Comparison of ENCODE assay signal across 15 cellular contexts in the genomic region with DNA sequence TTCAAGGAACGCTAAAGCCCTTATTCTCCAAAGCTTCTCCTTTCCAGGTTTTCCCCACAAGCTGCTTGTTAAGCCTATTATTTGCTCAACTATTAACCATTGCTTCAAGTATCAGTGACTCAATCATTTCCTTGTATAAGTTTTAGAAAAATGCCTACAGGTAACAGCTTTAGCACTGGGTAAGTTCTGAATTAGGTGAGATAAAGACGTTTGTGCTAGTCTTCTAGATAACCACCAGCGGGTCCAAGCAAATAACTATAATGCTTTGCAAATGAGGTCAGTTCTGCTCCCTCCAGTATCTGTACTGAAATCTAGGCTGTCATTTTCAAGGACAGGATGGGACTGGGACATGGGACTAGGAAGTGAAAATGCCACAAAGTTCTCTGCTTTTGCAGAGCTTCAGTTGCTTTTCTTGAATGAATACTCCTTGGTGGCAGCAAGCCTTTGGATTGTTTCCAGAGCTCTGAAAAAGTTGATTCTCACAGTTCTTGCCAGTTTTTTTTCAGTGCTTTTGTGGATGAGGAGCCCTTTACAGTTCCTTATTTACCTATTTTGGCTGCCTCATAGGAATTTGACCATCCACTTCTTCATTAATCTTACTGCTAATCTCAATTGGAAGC.
DNase-seq lines count a peak whose midpoint lies in the region; ATAC-seq and TF ChIP-seq lines count a peak whose summit lies in the region.
"Had no signal": no experiment of that assay in that cellular context is flagged by ENCODE, and none has a peak within 500 bp of the region (broad histone marks: within the 10 kb centered on the region; RNA-seq: fewer than 3 reads in every experiment).

No MANE protein-coding gene starts in this region.

- intact Hi-C loops in upper lobe of right lung (cut with DNase I): no loop called here

- H3K36me3 Mint-ChIP-seq in endodermal cell (ENCODE audit: low read depth): peaks cover 1% of the 10 kb centered on the region

- no peaks in the 10 kb centered on the region for H3K36me3 ChIP-seq in endodermal cell (ENCODE audit: control insufficient read depth, insufficient read depth, low read length)
- no peaks in the 10 kb centered on the region for H3K36me3 ChIP-seq in upper lobe of right lung

- ATAC-seq in upper lobe of right lung (peak; percentile 53), HG02884 (IDR thresholded peaks at IDR 0.05; ENCODE audit: unreplicated experiment) (no peak), GM21423 (IDR thresholded peaks at IDR 0.05; ENCODE audit: unreplicated experiment) (no peak)
- ATAC-seq: K562 had no signal

- no peaks in the 10 kb centered on the region for H3K27me3 Mint-ChIP-seq in endodermal cell (ENCODE audit: insufficient read depth)

- peaks cover 6% of the 10 kb centered on the region for H3K9me3 ChIP-seq in endodermal cell (ENCODE audit: control insufficient read depth, low read length)
- no peaks in the 10 kb centered on the region for H3K9me3 ChIP-seq in upper lobe of right lung

- no peak overlapping the region for H3K27ac Mint-ChIP-seq in endodermal cell

- H3K9ac ChIP-seq in endodermal cell (ENCODE audit: extremely low read depth, low read length, poor library complexity, severe bottlenecking): no peak overlapping the region

- DNase-seq in DMS 273 (lab: John Stamatoyannopoulos, UW; ENCODE audit: unreplicated experiment): peak; percentile 6
- DNase-seq in DMS 273 treated with DMSO at 0.1 percent for 48 hours (lab: John Stamatoyannopoulos, UW): no peak
- DNase-seq in endodermal cell: no peak
- DNase-seq in medulla oblongata (ENCODE audit: extremely low spot score): peak; percentile 58
- DNase-seq in upper lobe of right lung: no peak
- DNase-seq in UCSD-AML1 (lab: John Stamatoyannopoulos, UW; ENCODE audit: unreplicated experiment): no peak
- DNase-seq: AML-193, DMS153, NCI-H1105, NCI-H2081 treated with DMSO at 0.1 percent for 48 hours, SHP77 had no signal

- H3K4me1 ChIP-seq in endodermal cell (ENCODE audit: control insufficient read depth, insufficient read depth, low read length) (peaks cover 4% of the 10 kb centered on the region), upper lobe of right lung (no peaks in the 10 kb centered on the region)

- peak overlapping the region; percentile 31 for H3K4me3 ChIP-seq in endodermal cell (ENCODE audit: low read length)
- no peak overlapping the region for H3K4me3 ChIP-seq in upper lobe of right lung
- H3K4me3 ChIP-seq: K562 had no signal

- no peak overlapping the region for H3K4me3 Mint-ChIP-seq in endodermal cell

- peaks cover 8% of the 10 kb centered on the region for H3K9me3 Mint-ChIP-seq in endodermal cell

- TF ChIP-seq CTCF in endodermal cell (conservative IDR thresholded peaks at IDR 0.05) (no peak), upper lobe of right lung (IDR thresholded peaks at IDR 0.05) (no peak)

- 64 to 80% methylated on average over 3 of the region's 3 CpGs for WGBS in endodermal cell (ENCODE audit: insufficient coverage in 1 of 2, insufficient read length in 1 of 2), 2 experiments

- H3K27ac ChIP-seq in endodermal cell (ENCODE audit: low read depth, low read length): no peak overlapping the region
- no peak overlapping the region for H3K27ac ChIP-seq in upper lobe of right lung
- H3K27ac ChIP-seq: 22Rv1 had no signal

- H3K27me3 ChIP-seq in endodermal cell (ENCODE audit: control insufficient read depth, insufficient read depth, low read length, poor library complexity, severe bottlenecking) (no peaks in the 10 kb centered on the region), upper lobe of right lung (no peaks in the 10 kb centered on the region)

- H3K4me1 Mint-ChIP-seq in endodermal cell: peaks cover 13% of the 10 kb centered on the region

Comparison
In these comparisons a context has a peak if more than half of its experiments do, and no peak if none do; other contexts are left out.
1. DNase-seq: peak in DMS 273 (single experiment) and medulla oblongata (single experiment); none in DMS 273 treated with DMSO at 0.1 percent for 48 hours (single experiment), endodermal cell (single experiment), upper lobe of right lung (single experiment) and UCSD-AML1 (single experiment).